1 cellular context compared by ENCODE assay signal in the genomic region with DNA sequence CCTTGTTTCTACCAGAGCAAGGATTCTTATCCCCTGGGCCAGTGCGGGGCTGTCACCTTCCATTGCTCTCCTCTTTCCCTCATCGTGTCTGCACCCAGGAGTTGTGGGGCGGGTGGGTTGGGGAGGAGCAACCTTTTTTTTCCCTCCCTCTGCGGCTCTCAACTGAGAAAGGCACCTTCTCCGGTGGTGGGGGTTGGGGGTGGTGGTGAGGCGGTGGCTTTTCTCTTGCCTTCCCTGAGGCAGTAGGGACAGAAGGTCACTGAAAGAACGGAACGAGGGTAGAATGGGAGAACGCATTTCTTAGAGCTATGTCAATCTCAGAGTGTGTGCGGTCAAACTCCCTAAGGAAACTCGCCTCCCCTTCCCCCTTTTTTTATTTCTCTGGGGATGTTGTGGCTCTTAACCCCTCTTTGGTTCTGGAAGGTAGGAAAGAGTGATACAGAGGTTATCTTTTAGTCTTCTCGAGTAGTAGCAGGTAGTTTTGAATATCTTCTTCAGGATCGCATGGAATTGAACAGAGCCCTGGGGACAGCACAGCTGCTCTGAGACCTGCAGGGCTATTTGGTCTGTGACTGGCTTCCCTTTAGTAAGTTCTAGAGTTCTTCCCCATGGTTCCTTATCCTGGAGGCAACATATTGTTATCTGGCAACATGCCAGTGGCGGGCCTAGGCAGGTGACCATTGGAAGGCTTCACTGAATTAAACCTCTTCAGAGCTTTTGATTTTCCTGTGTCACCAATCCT.
TF ChIP-seq lines count a peak whose summit lies in the region.

No MANE protein-coding gene starts in this region.

TF ChIP-seq in HCT116, 20 proteins besides CTCF, POLR2A, EP300 and RAD21:
- TF ChIP-seq YY1 (IDR thresholded peaks at IDR 0.05; ENCODE audit: extremely low read depth, insufficient replicate concordance, low read depth, low read length) (no peak), EZH2 (IDR thresholded peaks at IDR 0.05) (no peak)
